24 cellular contexts compared by ENCODE assay signal in the genomic region with DNA sequence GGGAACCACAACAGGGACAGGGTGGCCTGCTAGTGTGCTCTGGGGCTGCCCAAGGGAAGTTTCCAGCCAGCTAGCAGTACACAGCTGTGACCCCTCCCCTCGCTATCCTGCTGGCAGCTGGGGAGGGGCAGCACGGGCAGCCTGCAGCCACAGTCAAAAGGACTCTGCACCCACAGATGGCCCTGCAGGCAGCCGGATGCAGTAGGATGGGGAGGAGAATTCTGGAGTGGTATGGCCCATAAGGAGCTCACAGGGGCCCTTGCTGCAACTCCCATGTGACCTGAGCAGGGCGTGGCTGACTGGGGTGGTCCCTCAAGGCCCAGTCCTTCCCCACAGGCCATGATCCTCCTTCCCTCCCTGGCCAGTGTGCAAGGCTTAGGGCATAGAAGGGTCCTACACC.
"Had no signal": no experiment of that assay in that cellular context is flagged by ENCODE, and none has a peak within 500 bp of the region (broad histone marks: within the 10 kb centered on the region; RNA-seq: fewer than 3 reads in every experiment).

No MANE protein-coding gene starts in this region.

- H3K27ac Mint-ChIP-seq: activated CD4-positive, alpha-beta memory T cell treated with anti-CD3 and anti-CD28 coated beads, Interleukin-2, amount 10 ng/mL, durations not matched to agents 7 days and 5 days; activated CD8-positive, alpha-beta memory T cell treated with anti-CD3 and anti-CD28 coated beads, Interleukin-2, amount 10 ng/mL, durations not matched to agents 7 days and 5 days; activated naive CD8-positive, alpha-beta T cell treated with anti-CD3 and anti-CD28 coated beads, Interleukin-2, amount 10 ng/mL, durations not matched to agents 7 days and 5 days; mesothelial cell of epicardium; natural killer cell treated with Interleukin-12 subunit alpha and Interleukin-12 subunit beta and Interleukin-15 and Interleukin-18, amount 100 ng/mL, for 72 hours; stimulated activated naive B cell treated with anti-CD40 and anti-IgM and Interleukin-4, amounts not matched to agents 10 μg/mL and 1 μg/mL and 100 μg/mL, for 72 hours had no signal

- H3K4me3 Mint-ChIP-seq: activated CD4-positive, alpha-beta memory T cell treated with anti-CD3 and anti-CD28 coated beads, Interleukin-2, amount 10 ng/mL, durations not matched to agents 7 days and 5 days; activated CD8-positive, alpha-beta memory T cell treated with anti-CD3 and anti-CD28 coated beads, Interleukin-2, amount 10 ng/mL, durations not matched to agents 7 days and 5 days; activated naive CD8-positive, alpha-beta T cell treated with anti-CD3 and anti-CD28 coated beads, Interleukin-2, amount 10 ng/mL, durations not matched to agents 7 days and 5 days; central memory CD8-positive, alpha-beta T cell; mesothelial cell of epicardium; natural killer cell treated with Interleukin-12 subunit alpha and Interleukin-12 subunit beta and Interleukin-15 and Interleukin-18, amount 100 ng/mL, for 72 hours; stimulated activated naive B cell treated with anti-CD40 and anti-IgM and Interleukin-4, amounts not matched to agents 10 μg/mL and 1 μg/mL and 100 μg/mL, for 72 hours had no signal

- H3K27ac ChIP-seq: body of pancreas, esophagus muscularis mucosa, gastroesophageal sphincter, hepatocyte, prostate gland, thoracic aorta, upper lobe of left lung had no signal

- H3K27me3 Mint-ChIP-seq: activated CD4-positive, alpha-beta memory T cell treated with anti-CD3 and anti-CD28 coated beads, Interleukin-2, amount 10 ng/mL, durations not matched to agents 7 days and 5 days; activated CD8-positive, alpha-beta memory T cell treated with anti-CD3 and anti-CD28 coated beads, Interleukin-2, amount 10 ng/mL, durations not matched to agents 7 days and 5 days; activated naive CD8-positive, alpha-beta T cell treated with anti-CD3 and anti-CD28 coated beads, Interleukin-2, amount 10 ng/mL, durations not matched to agents 7 days and 5 days; central memory CD8-positive, alpha-beta T cell; natural killer cell treated with Interleukin-12 subunit alpha and Interleukin-12 subunit beta and Interleukin-15 and Interleukin-18, amount 100 ng/mL, for 72 hours; stimulated activated naive B cell treated with anti-CD40 and anti-IgM and Interleukin-4, amounts not matched to agents 10 μg/mL and 1 μg/mL and 100 μg/mL, for 72 hours had no signal

- H3K9me3 ChIP-seq: body of pancreas, esophagus muscularis mucosa, gastroesophageal sphincter, prostate gland, thoracic aorta, upper lobe of left lung had no signal

- ATAC-seq: activated CD8-positive, alpha-beta memory T cell treated with anti-CD3 and anti-CD28 coated beads, Interleukin-2, amount 10 ng/mL, durations not matched to agents 7 days and 5 days; body of pancreas; gastroesophageal sphincter; left colon; natural killer cell treated with Interleukin-12 subunit alpha and Interleukin-12 subunit beta and Interleukin-15 and Interleukin-18, amount 100 ng/mL, for 72 hours; sciatic nerve; stimulated activated naive B cell treated with anti-CD40 and anti-IgM and Interleukin-4, amounts not matched to agents 10 μg/mL and 1 μg/mL and 100 μg/mL, for 72 hours had no signal

- DNase-seq: activated CD4-positive, alpha-beta memory T cell treated with anti-CD3 and anti-CD28 coated beads, Interleukin-2, amount 10 ng/mL, durations not matched to agents 7 days and 5 days; activated CD4-positive, alpha-beta T cell treated with anti-CD3 and anti-CD28 coated beads for 48 hours; activated CD4-positive, CD25-positive, alpha-beta regulatory T cell; activated CD8-positive, alpha-beta memory T cell treated with anti-CD3 and anti-CD28 coated beads, Interleukin-2, amount 10 ng/mL, durations not matched to agents 7 days and 5 days; activated naive CD4-positive, alpha-beta T cell treated with Interleukin-2 at 50 U/mL for 16 hours; activated naive CD8-positive, alpha-beta T cell treated with anti-CD3 and anti-CD28 coated beads, Interleukin-2, amount 10 ng/mL, durations not matched to agents 7 days and 5 days; body of pancreas; effector CD8-positive, alpha-beta T cell; left colon; stimulated activated CD4-positive, alpha-beta T cell treated with anti-CD3 and anti-CD28 coated beads, Interleukin-4, amount 100 ng/mL, for 4 hours; stimulated activated naive B cell treated with anti-CD40 and anti-IgM and Interleukin-4, amounts not matched to agents 10 μg/mL and 1 μg/mL and 100 μg/mL, for 72 hours; T-helper 1 cell; T-helper 9 cell; upper lobe of left lung had no signal

- H3K4me1 ChIP-seq: body of pancreas, prostate gland had no signal

- H3K4me1 Mint-ChIP-seq: mesothelial cell of epicardium had no signal

- H3K9me3 Mint-ChIP-seq: activated CD4-positive, alpha-beta memory T cell treated with anti-CD3 and anti-CD28 coated beads, Interleukin-2, amount 10 ng/mL, durations not matched to agents 7 days and 5 days; activated naive CD8-positive, alpha-beta T cell treated with anti-CD3 and anti-CD28 coated beads, Interleukin-2, amount 10 ng/mL, durations not matched to agents 7 days and 5 days; central memory CD8-positive, alpha-beta T cell; mesothelial cell of epicardium; natural killer cell treated with Interleukin-12 subunit alpha and Interleukin-12 subunit beta and Interleukin-15 and Interleukin-18, amount 100 ng/mL, for 72 hours; stimulated activated naive B cell treated with anti-CD40 and anti-IgM and Interleukin-4, amounts not matched to agents 10 μg/mL and 1 μg/mL and 100 μg/mL, for 72 hours had no signal

- H3K4me3 ChIP-seq: body of pancreas, esophagus muscularis mucosa, gastroesophageal sphincter, hepatocyte, lung, prostate gland, thoracic aorta, upper lobe of left lung had no signal

- H3K36me3 Mint-ChIP-seq: activated naive CD8-positive, alpha-beta T cell treated with anti-CD3 and anti-CD28 coated beads, Interleukin-2, amount 10 ng/mL, durations not matched to agents 7 days and 5 days; natural killer cell treated with Interleukin-12 subunit alpha and Interleukin-12 subunit beta and Interleukin-15 and Interleukin-18, amount 100 ng/mL, for 72 hours had no signal

- H3K27me3 ChIP-seq: body of pancreas, esophagus muscularis mucosa, gastroesophageal sphincter, hepatocyte, upper lobe of left lung had no signal
